Comparison of ENCODE assay signal across 14 cellular contexts in the genomic region with DNA sequence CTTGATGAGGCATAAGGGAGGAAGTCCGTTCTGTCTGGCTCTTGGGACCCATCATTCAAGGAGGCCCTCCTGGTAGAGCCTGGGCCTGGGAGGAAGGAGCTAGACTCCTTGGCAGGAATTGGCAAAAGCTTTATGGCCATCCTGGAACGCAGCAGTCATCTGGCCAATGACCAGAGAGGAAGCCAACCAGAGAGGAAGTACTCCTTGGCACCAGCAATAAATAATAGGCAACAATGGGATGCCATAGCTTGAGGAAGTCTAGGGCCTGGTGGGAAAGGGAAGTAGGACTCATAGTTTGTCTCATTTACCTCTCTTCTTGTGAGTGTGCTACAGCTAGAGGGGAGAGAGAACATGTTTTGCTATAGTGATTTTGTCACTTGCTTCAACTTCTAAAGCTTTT. TPM values are rescaled to one million over a fixed set of nuclear protein-coding genes. Genes with fewer than 3 reads are reported as not detected.
DNase-seq lines count a peak whose midpoint lies in the region; ATAC-seq, FAIRE-seq and TF ChIP-seq lines count a peak whose summit lies in the region.
"Had no signal": no experiment of that assay in that cellular context is flagged by ENCODE, and none has a peak within 500 bp of the region (broad histone marks: within the 10 kb centered on the region; RNA-seq: fewer than 3 reads in every experiment).

No MANE protein-coding gene starts in this region.

- peaks cover 0 to 14% (median 8%) of the 10 kb centered on the region in 7 donors for H3K9me3 Mint-ChIP-seq in CD14-positive monocyte
- H3K9me3 Mint-ChIP-seq in activated T-helper 17 cell treated with anti-CD3 and anti-CD28 coated beads, Interleukin-2, amount 50 U/mL, for 72 hours, result no peaks in the 10 kb centered on the region

- no peaks in the 10 kb centered on the region for H3K27me3 ChIP-seq in HL-60 (ENCODE audit: insufficient read depth, poor library complexity, severe bottlenecking)
- H3K27me3 ChIP-seq: brain microvascular endothelial cell had no signal

- DNase-seq in CD14-positive monocyte (ENCODE audit: low spot score) (no peak), HL-60 (ENCODE audit: low read depth in 1 of 2, low spot score in 1 of 2) (peak; percentile 59 to 63), lung microvascular endothelial cell (ENCODE audit: low read depth in 2 of 2) (peak; percentile 41 to 89), globus pallidus (ENCODE audit: low spot score) (no peak), D721Med (ENCODE audit: insufficient read length, low spot score) (no peak)
- no peak for DNase-seq in stimulated activated CD4-positive, alpha-beta T cell treated with anti-CD3 and anti-CD28 coated beads, Interleukin-2, amount 100 ng/mL, for 24 hours
- DNase-seq: activated CD4-positive, alpha-beta T cell treated with anti-CD3 and anti-CD28 coated beads, Interleukin-2, amount 50 U/mL, for 48 hours; brain microvascular endothelial cell; DMS 273 treated with DMSO at 0.1 percent for 48 hours; NCI-H1092 treated with DMSO at 0.1 percent for 48 hours; NCI-H524 treated with DMSO at 0.1 percent for 48 hours had no signal

- H3K36me3 Mint-ChIP-seq in CD14-positive monocyte, result peaks cover 54 to 66% of the 10 kb centered on the region in 2 donors
- peaks cover 95% of the 10 kb centered on the region for H3K36me3 Mint-ChIP-seq in activated T-helper 17 cell treated with anti-CD3 and anti-CD28 coated beads, Interleukin-2, amount 50 U/mL, for 72 hours (ENCODE audit: low read depth)

- intact Hi-C loops in CD14-positive monocyte (cut with micrococcal nuclease), result loop anchor here in 1 of 2 donors (10.0 kb wide), 1 partner anchor 126 kb away; no protein-coding TSS in a partner anchor

- peaks cover 51% of the 10 kb centered on the region for H3K4me1 Mint-ChIP-seq in CD14-positive monocyte
- peaks cover 43% of the 10 kb centered on the region for H3K4me1 Mint-ChIP-seq in activated T-helper 17 cell treated with anti-CD3 and anti-CD28 coated beads, Interleukin-2, amount 50 U/mL, for 72 hours

- no peak for TF ChIP-seq CTCF in CD14-positive monocyte (IDR thresholded peaks at IDR 0.05)
- no peak for TF ChIP-seq CTCF in HL-60 (IDR thresholded peaks at IDR 0.05; ENCODE audit: insufficient read depth, low read length)
- TF ChIP-seq CTCF in D721Med (IDR thresholded peaks at IDR 0.05; ENCODE audit: insufficient read depth, missing control alignments), result no peak

- no peak overlapping the region for H3K4me3 ChIP-seq in HL-60 (replicated peaks; ENCODE audit: insufficient read depth, low read length)
- H3K4me3 ChIP-seq: skin epidermis had no signal

- no peak overlapping the region for H3K4me3 Mint-ChIP-seq in CD14-positive monocyte
- H3K4me3 Mint-ChIP-seq in activated T-helper 17 cell treated with anti-CD3 and anti-CD28 coated beads, Interleukin-2, amount 50 U/mL, for 72 hours, result peak overlapping the region; percentile 52

- no peak for FAIRE-seq in D721Med (lab: Jason Lieb, UNC)

- no peak for ATAC-seq in activated T-helper 17 cell treated with anti-CD3 and anti-CD28 coated beads, Interleukin-2, amount 50 U/mL, for 72 hours (replicated peaks)
- no peak for ATAC-seq in GM21447 (IDR thresholded peaks at IDR 0.05; ENCODE audit: unreplicated experiment)

- peaks cover 0 to 50% (median 0%) of the 10 kb centered on the region in 3 donors for H3K27me3 Mint-ChIP-seq in CD14-positive monocyte (ENCODE audit: low read depth in 3 of 3)
- no peaks in the 10 kb centered on the region for H3K27me3 Mint-ChIP-seq in activated T-helper 17 cell treated with anti-CD3 and anti-CD28 coated beads, Interleukin-2, amount 50 U/mL, for 72 hours

- H3K27ac ChIP-seq in HL-60 (replicated peaks), result 0 out of 2 replicates have a peak overlapping the region, but pooled peaks have one; percentile 27
- H3K27ac ChIP-seq: brain microvascular endothelial cell had no signal

- H3K27ac Mint-ChIP-seq in CD14-positive monocyte, result peak overlapping the region; percentile 25 to 87 (median 76)
- peak overlapping the region; percentile 85 for H3K27ac Mint-ChIP-seq in activated T-helper 17 cell treated with anti-CD3 and anti-CD28 coated beads, Interleukin-2, amount 50 U/mL, for 72 hours

RNA-seq across cellular contexts. Expression of a gene that starts 53.1 kb away (rescaled TPM):
- polyA plus RNA-seq in CD14-positive monocyte, result 100 to 1,000 TPM; 691 to 888 TPM
- 100 to 1,000 TPM; 436 to 440 TPM for total RNA-seq in activated T-helper 17 cell treated with anti-CD3 and anti-CD28 coated beads, Interleukin-2, amount 50 U/mL, for 72 hours
- total RNA-seq in lung microvascular endothelial cell, result 156 and 229 TPM in 2 replicates

Comparison
In these comparisons a context has a peak if more than half of its experiments do, and no peak if none do; other contexts are left out.
1. DNase-seq: peak in HL-60 (2 of 2) and lung microvascular endothelial cell (2 of 2); none in CD14-positive monocyte (single experiment), globus pallidus (single experiment), D721Med (single experiment) and stimulated activated CD4-positive, alpha-beta T cell treated with anti-CD3 and anti-CD28 coated beads, Interleukin-2, amount 100 ng/mL, for 24 hours (0 of 2).